Comparison of ENCODE assay signal across 8 cellular contexts in genomic region chr12:12999276-12999958, GRCh38. TPM values are rescaled to one million over a fixed set of nuclear protein-coding genes. Genes with fewer than 3 reads are reported as not detected.
A peak's percentile ranks its signal among the peaks of the same experiment; 100 is the strongest.
DNase-seq lines count a peak whose midpoint lies in the region; ATAC-seq and TF ChIP-seq lines count a peak whose summit lies in the region.

No MANE protein-coding gene starts in this region.

- H3K27ac ChIP-seq in adrenal gland (peak overlapping the region in 4 of 5 donors; percentile 73 to 97 (median 86)), spleen (peak overlapping the region; percentile 53 to 96 (median 90))

- H3K4me1 ChIP-seq in adrenal gland (replicated peaks in 1 of 2) (peaks cover 31 to 44% of the 10 kb centered on the region in 2 donors), spleen (peaks cover 20 to 71% (median 52%) of the 10 kb centered on the region in 6 donors)

- H3K4me3 ChIP-seq in adrenal gland (peak overlapping the region; percentile 74 to 95 (median 89)), iPS-18c (ENCODE audit: insufficient read depth, low read depth, low read length) (peak overlapping the region; percentile 94), spleen (peak overlapping the region; percentile 56 to 79 (median 70))

- 10 to 15% (median 11%) methylated on average over 22 of the region's 22 CpGs for WGBS in adrenal gland, 4 donors
- 29 to 40% (median 35%) methylated on average over 22 of the region's 22 CpGs for WGBS in spleen, 5 donors

- DNase-seq in 8988T, result peak; percentile 24
- DNase-seq in adrenal gland, result peak in 1 of 7 donors; percentile 56
- no peak for DNase-seq in spleen
- DNase-seq in G401 (ENCODE audit: low spot score), result no peak
- DNase-seq in NCI-H748 (lab: John Stamatoyannopoulos, UW; ENCODE audit: unreplicated experiment), result no peak
- no peak for DNase-seq in stimulated activated CD4-positive, alpha-beta T cell treated with anti-CD3 and anti-CD28 coated beads, Interleukin-4, amount 100 ng/mL, for 24 hours

- H3K36me3 ChIP-seq in adrenal gland (replicated peaks in 1 of 2) (no peaks in the 10 kb centered on the region), spleen (no peaks in the 10 kb centered on the region)

- ATAC-seq in HG03565 (IDR thresholded peaks at IDR 0.05; ENCODE audit: unreplicated experiment), result peak; percentile 3

- TF ChIP-seq POLR2A in adrenal gland (IDR thresholded peaks at IDR 0.05), result no peak
- no peak for TF ChIP-seq POLR2A in spleen (IDR thresholded peaks at IDR 0.05)

- H3K27me3 ChIP-seq in adrenal gland (no peaks in the 10 kb centered on the region), spleen (replicated peaks in 1 of 7) (no peaks in the 10 kb centered on the region)

- H3K9me3 ChIP-seq in adrenal gland (replicated peaks in 1 of 3), result no peaks in the 10 kb centered on the region
- no peaks in the 10 kb centered on the region for H3K9me3 ChIP-seq in iPS-18c (ENCODE audit: control insufficient read depth, insufficient read depth, low read length)
- no peaks in the 10 kb centered on the region for H3K9me3 ChIP-seq in spleen

- in situ Hi-C loops in G401 (cut with HindIII; ENCODE audit: low sequenced_read_pairs), result no loop called here

- no peak for TF ChIP-seq CTCF in adrenal gland (IDR thresholded peaks at IDR 0.05)
- no peak for TF ChIP-seq CTCF in spleen (IDR thresholded peaks at IDR 0.05 in 8 of 11, conservative IDR thresholded peaks at IDR 0.05 in 3 of 11)

- intact Hi-C loops in adrenal gland (cut with DNase I) (no loop called here), spleen (cut with DNase I; ENCODE audit: low total_unique reads) (no loop called here)

RNA-seq across cellular contexts. Expression of gene HEBP1, which starts 0.6 kb away (rescaled TPM):
- total RNA-seq in adrenal gland (100 to 1,000 TPM in 4 of 8 donors, 10 to 100 TPM in 4; 49.1 to 165 (median 112) TPM), spleen (10 to 100 TPM; 44.4 to 77.2 (median 60.7) TPM)
- polyA plus RNA-seq in adrenal gland (100 to 1,000 TPM in 1 of 3 donors, 10 to 100 TPM in 2; 53.3 to 142 (median 53.4) TPM), spleen (10 to 100 TPM; 25.1 to 79.4 (median 54.6) TPM)
- total RNA-seq in G401 (2014; rRNA removed; shearing (Covaris generic)), result 44.1 and 44.6 TPM in 2 replicates

RNA-seq across cellular contexts. Expression of gene FAM234B, which starts 44.8 kb away (rescaled TPM):
- total RNA-seq in adrenal gland (1 to 10 TPM; 4.0 to 9.9 (median 7.2) TPM), spleen (1 to 10 TPM; 4.2 to 8.2 (median 7.3) TPM)
- polyA plus RNA-seq in adrenal gland (1 to 10 TPM in 1 of 3 donors, under 1 TPM in 2; 0.64 to 4.6 (median 0.67) TPM), spleen (1 to 10 TPM in 2 of 3 donors, under 1 TPM in 1; 0.59 to 1.2 (median 1.0) TPM)
- total RNA-seq in G401 (2014; rRNA removed; shearing (Covaris generic)), result 44.1 and 59.4 TPM in 2 replicates

RNA-seq across cellular contexts. Expression of gene GPRC5D, which starts 47.4 kb away (rescaled TPM):
- not detected for total RNA-seq in adrenal gland
- under 1 TPM in 2 of 3 donors, not detected in 1; 0.17 to 0.40 TPM for polyA plus RNA-seq in adrenal gland
- 1 to 10 TPM in 1 of 7 donors, under 1 TPM in 3, not detected in 3; 0.40 to 1.4 (median 0.48) TPM for total RNA-seq in spleen
- under 1 TPM in 1 of 3 donors, not detected in 2; 0.23 TPM for polyA plus RNA-seq in spleen
- not detected in 2 replicates for total RNA-seq in G401 (2014; rRNA removed; shearing (Covaris generic))
